In the genomic region with DNA sequence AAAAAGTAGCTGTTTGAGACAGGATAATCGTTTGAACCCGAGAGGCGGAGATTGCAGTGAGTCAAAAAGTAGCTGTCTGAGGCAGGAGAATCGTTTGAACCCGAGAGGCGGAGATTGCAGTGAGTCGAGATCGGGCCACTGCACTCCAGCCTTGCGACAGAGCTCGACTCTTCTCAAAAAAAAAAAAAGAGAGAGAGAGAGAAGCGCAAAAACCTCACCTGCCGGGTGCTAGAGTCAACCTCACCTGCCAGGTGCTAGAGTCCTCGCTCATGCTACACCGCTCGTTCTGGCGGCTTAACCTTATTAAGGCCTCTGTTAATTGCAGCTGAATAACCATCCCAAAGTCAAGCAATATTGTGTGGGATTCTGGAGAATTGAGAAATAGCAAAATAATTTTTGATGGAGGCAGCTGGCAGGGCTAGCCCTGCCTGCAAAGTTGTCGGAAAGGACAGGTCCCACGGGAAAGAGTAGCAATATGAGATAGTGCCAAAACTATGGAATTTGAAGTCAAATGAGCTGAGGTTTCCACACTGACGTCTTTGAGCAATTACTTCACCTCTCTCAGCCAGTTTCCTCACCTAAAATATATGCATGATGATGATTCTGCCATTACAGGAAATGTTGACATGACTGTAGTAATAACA, we compare ENCODE assay signal across 8 cellular contexts. TPM values are rescaled to one million over a fixed set of nuclear protein-coding genes. Genes with fewer than 3 reads are reported as not detected.
A peak's percentile ranks its signal among the peaks of the same experiment; 100 is the strongest.
DNase-seq lines count a peak whose midpoint lies in the region; TF ChIP-seq lines count a peak whose summit lies in the region.

No MANE protein-coding gene starts in this region.

- no peak for TF ChIP-seq CTCF in nephron progenitor cell (IDR thresholded peaks at IDR 0.05)

- H3K4me3 Mint-ChIP-seq in CD8-positive, alpha-beta memory T cell = peak overlapping the region; percentile 85 to 96 (median 94)
- peak overlapping the region; percentile 91 for H3K4me3 Mint-ChIP-seq in nephron progenitor cell

- POLR2A ChIA-PET in CD8-positive, alpha-beta memory T cell (lab: Charles Lee) = interaction anchor here (2.6 kb wide), 1 partner anchor 26 kb away, joined by 43 read pairs; a partner anchor contains a TSS

- H3K4me1 ChIP-seq in CD8-positive, alpha-beta memory T cell (ENCODE audit: insufficient read depth, low read length) = peaks cover 29% of the 10 kb centered on the region

- peaks cover 0 to 2% (median 2%) of the 10 kb centered on the region in 3 donors for H3K36me3 Mint-ChIP-seq in CD8-positive, alpha-beta memory T cell
- H3K36me3 Mint-ChIP-seq in nephron progenitor cell (ENCODE audit: low read depth) = no peaks in the 10 kb centered on the region

- H3K27ac ChIP-seq in CD8-positive, alpha-beta memory T cell (ENCODE audit: low read depth, low read length) = peak overlapping the region; percentile 75
- peak overlapping the region; percentile 75 for H3K27ac ChIP-seq in cingulate gyrus (ENCODE audit: low read depth, low read length)

- peak overlapping the region; percentile 38 to 97 (median 94) for H3K27ac Mint-ChIP-seq in CD8-positive, alpha-beta memory T cell
- H3K27ac Mint-ChIP-seq in nephron progenitor cell = no peak overlapping the region

- H3K9me3 ChIP-seq in CD8-positive, alpha-beta memory T cell (ENCODE audit: low read length) = no peaks in the 10 kb centered on the region
- no peaks in the 10 kb centered on the region for H3K9me3 ChIP-seq in MG63

- H3K27me3 ChIP-seq in CD8-positive, alpha-beta memory T cell (ENCODE audit: insufficient read depth, low read length, poor library complexity, severe bottlenecking) = no peaks in the 10 kb centered on the region
- no peaks in the 10 kb centered on the region for H3K27me3 ChIP-seq in MG63

- peaks cover 32 to 51% (median 43%) of the 10 kb centered on the region in 3 donors for H3K4me1 Mint-ChIP-seq in CD8-positive, alpha-beta memory T cell
- H3K4me1 Mint-ChIP-seq in nephron progenitor cell = peaks cover 26% of the 10 kb centered on the region

- H3K36me3 ChIP-seq in CD8-positive, alpha-beta memory T cell (ENCODE audit: insufficient read depth, low read length) = no peaks in the 10 kb centered on the region
- no peaks in the 10 kb centered on the region for H3K36me3 ChIP-seq in MG63

- CTCF ChIA-PET in CD8-positive, alpha-beta memory T cell (lab: Charles Lee) = interaction anchor here (0.6 to 2.2 kb wide), 5 partner anchors 8 to 504 kb away, joined by 3 to 9 read pairs (median 3); a partner anchor contains a TSS

- no peaks in the 10 kb centered on the region for H3K9me3 Mint-ChIP-seq in CD8-positive, alpha-beta memory T cell
- H3K9me3 Mint-ChIP-seq in nephron progenitor cell = peaks cover 4% of the 10 kb centered on the region

- peak overlapping the region; percentile 93 for H3K4me3 ChIP-seq in CD8-positive, alpha-beta memory T cell (ENCODE audit: low read length)
- H3K4me3 ChIP-seq in MG63 = peak overlapping the region; percentile 73

- no peak for DNase-seq in CD8-positive, alpha-beta memory T cell
- DNase-seq in MG63 (no peak), nephron progenitor cell (no peak), ureter (ENCODE audit: low spot score) (no peak), HPDE6-E6E7 (ENCODE audit: extremely low spot score) (no peak), mesenteric fat pad (ENCODE audit: low spot score) (no peak), HuH-7 (ENCODE audit: low spot score) (no peak)

- H3K27me3 Mint-ChIP-seq in CD8-positive, alpha-beta memory T cell = peaks cover 0 to 3% of the 10 kb centered on the region in 2 donors
- peaks cover 8% of the 10 kb centered on the region for H3K27me3 Mint-ChIP-seq in nephron progenitor cell (ENCODE audit: low read depth, poor library complexity)

RNA-seq across cellular contexts. Expression of a gene that starts 0.6 kb away (rescaled TPM):
- total RNA-seq in CD8-positive, alpha-beta memory T cell = 10 to 100 TPM; 71.6 to 76.8 TPM
- 40.5 TPM for polyA plus RNA-seq in CD8-positive, alpha-beta memory T cell
- total RNA-seq in MG63 (2014; rRNA removed; shearing (Covaris generic); ENCODE audit: low replicate concordance) = 31.9 and 118 TPM in 2 replicates
- total RNA-seq in ureter (100 TPM), mesenteric fat pad (60.8 TPM)

RNA-seq across cellular contexts. Expression of a gene that starts 26.0 kb away (rescaled TPM):
- total RNA-seq in CD8-positive, alpha-beta memory T cell = 10 to 100 TPM; 23.4 to 25.4 TPM
- 99.9 TPM for polyA plus RNA-seq in CD8-positive, alpha-beta memory T cell
- 38.0 and 54.8 TPM in 2 replicates for total RNA-seq in MG63 (2014; rRNA removed; shearing (Covaris generic); ENCODE audit: low replicate concordance)
- total RNA-seq in ureter = 37.9 TPM
- 46.5 TPM for total RNA-seq in mesenteric fat pad

RNA-seq across cellular contexts. Expression of a gene that starts 31.2 kb away (rescaled TPM):
- 1,000 to 10,000 TPM; 2,009 to 2,032 TPM for total RNA-seq in CD8-positive, alpha-beta memory T cell
- 1,866 TPM for polyA plus RNA-seq in CD8-positive, alpha-beta memory T cell
- total RNA-seq in MG63 (2014; rRNA removed; shearing (Covaris generic); ENCODE audit: low replicate concordance) = 2,521 and 2,540 TPM in 2 replicates
- total RNA-seq in ureter (1,759 TPM), mesenteric fat pad (1,175 TPM)
